8 cellular contexts compared by ENCODE assay signal in genomic region chr18:76823166-76823539, GRCh38. TPM values are rescaled to one million over a fixed set of nuclear protein-coding genes. Genes with fewer than 3 reads are reported as not detected.
A peak's percentile ranks its signal among the peaks of the same experiment; 100 is the strongest.
DNase-seq lines count a peak whose midpoint lies in the region; ATAC-seq, FAIRE-seq and TF ChIP-seq lines count a peak whose summit lies in the region.

No MANE protein-coding gene starts in this region.

- WGBS in upper lobe of left lung, 2 donors, result 20 to 36% methylated on average over 3 to 11 of the region's 25 CpGs

- H3K27ac Mint-ChIP-seq in activated T-cell treated with anti-CD3 and anti-CD28 coated beads, Interleukin-2, amount 50 U/mL, for 72 hours, result peak overlapping the region; percentile 80

- H3K4me1 ChIP-seq in lower lobe of right lung (peaks cover 21% of the 10 kb centered on the region), upper lobe of left lung (peaks cover 9 to 36% (median 19%) of the 10 kb centered on the region in 4 donors)

- no peaks in the 10 kb centered on the region for H3K36me3 ChIP-seq in brain microvascular endothelial cell (replicated peaks)
- H3K36me3 ChIP-seq in lower lobe of right lung, result no peaks in the 10 kb centered on the region
- H3K36me3 ChIP-seq in upper lobe of left lung, result no peaks in the 10 kb centered on the region

- FAIRE-seq in GM12892 (lab: Jason Lieb, UNC), result no peak

- peaks cover 64% of the 10 kb centered on the region for H3K4me1 Mint-ChIP-seq in activated T-cell treated with anti-CD3 and anti-CD28 coated beads, Interleukin-2, amount 50 U/mL, for 72 hours (ENCODE audit: low read depth)

- no peaks in the 10 kb centered on the region for H3K9me3 ChIP-seq in lower lobe of right lung
- H3K9me3 ChIP-seq in upper lobe of left lung, result no peaks in the 10 kb centered on the region

- DNase-seq in activated T-cell treated with anti-CD3 and anti-CD28 coated beads, Interleukin-2, amount 50 U/mL, for 72 hours, result no peak
- DNase-seq in activated T-cell treated with anti-CD3 and anti-CD28 coated beads, Interleukin-2, amount 50 U/mL, for 48 hours, result no peak
- no peak for DNase-seq in brain microvascular endothelial cell
- peak; percentile 61 for DNase-seq in lower lobe of right lung
- no peak for DNase-seq in upper lobe of left lung
- no peak for DNase-seq in SHP77 (lab: John Stamatoyannopoulos, UW)
- DNase-seq in dermis blood vessel endothelial cell, result no peak
- no peak for DNase-seq in GM12892 (ENCODE audit: insufficient read length)

- TF ChIP-seq EP300 in upper lobe of left lung (IDR thresholded peaks at IDR 0.05), result no peak

- TF ChIP-seq CTCF in brain microvascular endothelial cell (IDR thresholded peaks at IDR 0.05; ENCODE audit: low read depth, low read length, missing control alignments) (no peak), lower lobe of right lung (IDR thresholded peaks at IDR 0.05) (no peak), upper lobe of left lung (IDR thresholded peaks at IDR 0.05) (peak in 2 of 6 experiments; percentile 2 to 3)

- no peaks in the 10 kb centered on the region for H3K27me3 Mint-ChIP-seq in activated T-cell treated with anti-CD3 and anti-CD28 coated beads, Interleukin-2, amount 50 U/mL, for 72 hours (ENCODE audit: low read depth)

- in situ Hi-C loops in brain microvascular endothelial cell (cut with HindIII; ENCODE audit: low pct_ligation_motif_present, low sequenced_read_pairs), result no loop called here

- peak overlapping the region; percentile 83 to 90 for H3K4me3 Mint-ChIP-seq in activated T-cell treated with anti-CD3 and anti-CD28 coated beads, Interleukin-2, amount 50 U/mL, for 72 hours

- intact Hi-C loops in lower lobe of right lung (cut with DNase I), result no loop called here

- TF ChIP-seq POLR2A in upper lobe of left lung (IDR thresholded peaks at IDR 0.05) (no peak), GM12892 (IDR thresholded peaks at IDR 0.05; ENCODE audit: low read depth, low read length) (no peak)

- H3K4me3 ChIP-seq in brain microvascular endothelial cell (ENCODE audit: low read depth, low read length) (peak overlapping the region; percentile 79), lower lobe of right lung (peak overlapping the region; percentile 73), upper lobe of left lung (peak overlapping the region; percentile 48 to 97 (median 84))

- peak overlapping the region; percentile 74 for H3K27ac ChIP-seq in brain microvascular endothelial cell
- H3K27ac ChIP-seq in lower lobe of right lung, result peak overlapping the region; percentile 87
- H3K27ac ChIP-seq in upper lobe of left lung, result peak overlapping the region; percentile 77 to 98 (median 96)

- H3K9me3 Mint-ChIP-seq in activated T-cell treated with anti-CD3 and anti-CD28 coated beads, Interleukin-2, amount 50 U/mL, for 72 hours, result no peaks in the 10 kb centered on the region

- H3K27me3 ChIP-seq in brain microvascular endothelial cell (replicated peaks) (no peaks in the 10 kb centered on the region), lower lobe of right lung (ENCODE audit: low read depth) (no peaks in the 10 kb centered on the region), upper lobe of left lung (no peaks in the 10 kb centered on the region)

- ATAC-seq in activated T-cell treated with anti-CD3 and anti-CD28 coated beads, Interleukin-2, amount 50 U/mL, for 72 hours (replicated peaks in 1 of 2), result no peak
- ATAC-seq in lower lobe of right lung, result peak in 1 of 2 donors; percentile 2
- ATAC-seq in upper lobe of left lung (ENCODE audit: low FRiP score in 2 of 2), result no peak

- H3K36me3 Mint-ChIP-seq in activated T-cell treated with anti-CD3 and anti-CD28 coated beads, Interleukin-2, amount 50 U/mL, for 72 hours (ENCODE audit: insufficient read depth in 2 of 2), result peaks cover 2 to 4% of the 10 kb centered on the region in 2 donors

RNA-seq across cellular contexts. Expression of gene ZNF236, which starts 0.8 kb away (rescaled TPM):
- total RNA-seq in activated T-cell treated with anti-CD3 and anti-CD28 coated beads, Interleukin-2, amount 50 U/mL, for 72 hours, result 10 to 100 TPM; 15.7 to 17.9 TPM
- total RNA-seq in lower lobe of right lung (18.0 TPM), upper lobe of left lung (10 to 100 TPM in 5 of 6 donors, 1 to 10 TPM in 1; 9.0 to 27.2 (median 14.8) TPM), dermis blood vessel endothelial cell (7.4 and 9.2 TPM in 2 replicates)
- polyA plus RNA-seq in GM12892 (2012; ENCODE audit: missing spikeins), result 4.7 TPM
